ENCODE assay signal across 21 cellular contexts in genomic region chr18:44791520-44791919, GRCh38.
A peak's percentile ranks its signal among the peaks of the same experiment; 100 is the strongest.
DNase-seq lines count a peak whose midpoint lies in the region; ATAC-seq and TF ChIP-seq lines count a peak whose summit lies in the region.
"Had no signal": no experiment of that assay in that cellular context is flagged by ENCODE, and none has a peak within 500 bp of the region (broad histone marks: within the 10 kb centered on the region; RNA-seq: fewer than 3 reads in every experiment).

No MANE protein-coding gene starts in this region.

- H3K9me3 ChIP-seq in right atrium auricular region: no peaks in the 10 kb centered on the region
- no peaks in the 10 kb centered on the region for H3K9me3 ChIP-seq in left lung
- no peaks in the 10 kb centered on the region for H3K9me3 ChIP-seq in gastrocnemius medialis

- peak overlapping the region in 1 of 2 donors; percentile 5 for H3K27ac ChIP-seq in right atrium auricular region
- H3K27ac ChIP-seq in left lung: peak overlapping the region in 1 of 2 donors; percentile 0
- peak overlapping the region; percentile 85 to 91 (median 89) for H3K27ac ChIP-seq in gastrocnemius medialis
- H3K27ac ChIP-seq: brain microvascular endothelial cell had no signal

- no peak for TF ChIP-seq POLR2A in gastrocnemius medialis (IDR thresholded peaks at IDR 0.05)

- H3K4me3 ChIP-seq in right atrium auricular region: no peak overlapping the region
- H3K4me3 ChIP-seq in left lung: no peak overlapping the region
- no peak overlapping the region for H3K4me3 ChIP-seq in gastrocnemius medialis

- intact Hi-C loops in Right ventricle myocardium superior (cut with DNase I) (no loop called here), left lung (cut with DNase I) (no loop called here), gastrocnemius medialis (cut with DNase I; ENCODE audit: low total_unique reads) (loop anchor here (5.0 kb wide), 1 partner anchor 94 kb away; no protein-coding TSS in a partner anchor)

- TF ChIP-seq CTCF in right atrium auricular region (IDR thresholded peaks at IDR 0.05) (no peak), left lung (IDR thresholded peaks at IDR 0.05) (no peak), gastrocnemius medialis (IDR thresholded peaks at IDR 0.05 in 4 of 5, conservative IDR thresholded peaks at IDR 0.05 in 1 of 5) (no peak)

- H3K36me3 ChIP-seq in right atrium auricular region: no peaks in the 10 kb centered on the region
- no peaks in the 10 kb centered on the region for H3K36me3 ChIP-seq in left lung
- no peaks in the 10 kb centered on the region for H3K36me3 ChIP-seq in gastrocnemius medialis
- H3K36me3 ChIP-seq: brain microvascular endothelial cell had no signal

- peak; percentile 39 for ATAC-seq in Right ventricle myocardium superior (ENCODE audit: poor library complexity)
- peak; percentile 37 for ATAC-seq in left lung
- peak in 1 of 2 donors; percentile 2 for ATAC-seq in gastrocnemius medialis
- no peak for ATAC-seq in GM18867 (IDR thresholded peaks at IDR 0.05; ENCODE audit: unreplicated experiment)
- ATAC-seq in HG02885 (IDR thresholded peaks at IDR 0.05; ENCODE audit: poor library complexity, unreplicated experiment): no peak
- no peak for ATAC-seq in HG02981 (IDR thresholded peaks at IDR 0.05; ENCODE audit: unreplicated experiment)
- ATAC-seq: activated CD4-positive, alpha-beta T cell treated with anti-CD3 and anti-CD28 coated beads for 36 hours; PC-3 had no signal

- DNase-seq in Right ventricle myocardium superior (no peak), right atrium auricular region (ENCODE audit: low spot score) (no peak), left lung (no peak), gastrocnemius medialis (no peak), NCI-H1105 treated with DMSO at 0.1 percent for 48 hours (lab: John Stamatoyannopoulos, UW) (no peak)
- DNase-seq: 8988T; activated CD4-positive, alpha-beta T cell treated with anti-CD3 and anti-CD28 coated beads for 36 hours; activated naive CD8-positive, alpha-beta T cell treated with anti-CD3 and anti-CD28 coated beads, Interleukin-2, amount 10 ng/mL, durations not matched to agents 7 days and 5 days; brain microvascular endothelial cell; cortex of kidney; DND-41; H7; Karpas-422; NCI-H1048; NCI-H1930; PC-3; retina; T-helper 1 cell had no signal

- H3K4me1 ChIP-seq in right atrium auricular region: peaks cover 0 to 50% of the 10 kb centered on the region in 2 donors
- H3K4me1 ChIP-seq in left lung: peaks cover 17 to 26% of the 10 kb centered on the region in 2 donors
- H3K4me1 ChIP-seq in gastrocnemius medialis: peaks cover 78 to 79% of the 10 kb centered on the region in 2 donors

- in situ Hi-C loops in gastrocnemius medialis (cut with MboI; ENCODE audit: low sequenced_read_pairs in 4 of 4): loop anchor here in 1 of 4 donors (25.0 kb wide), 1 partner anchor 104 kb away; the partner anchor contains the start of gene SETBP1

- H3K27me3 ChIP-seq in right atrium auricular region (no peaks in the 10 kb centered on the region), left lung (no peaks in the 10 kb centered on the region), gastrocnemius medialis (no peaks in the 10 kb centered on the region)
- H3K27me3 ChIP-seq: brain microvascular endothelial cell had no signal

Comparison
In these comparisons a context has a peak if more than half of its experiments do, and no peak if none do; other contexts are left out.
1. ATAC-seq: peak in Right ventricle myocardium superior (single experiment) and left lung (single experiment); none in GM18867 (single experiment), HG02885 (single experiment) and HG02981 (single experiment).